ENCODE assay signal across 8 cellular contexts in genomic region chr9:136849038-136849959, GRCh38. TPM values are rescaled to one million over a fixed set of nuclear protein-coding genes. Genes with fewer than 3 reads are reported as not detected.
DNase-seq lines count a peak whose midpoint lies in the region; TF ChIP-seq lines count a peak whose summit lies in the region.

PHPT1 (plus strand) TSS chr9:136849409; CDS start chr9:136849431, 22 bp downstream.

- H3K4me1 Mint-ChIP-seq in activated naive CD4-positive, alpha-beta T cell treated with anti-CD3 and anti-CD28 coated beads for 36 hours (ENCODE audit: low read depth), result peaks cover 14% of the 10 kb centered on the region

- H3K27ac Mint-ChIP-seq in activated naive CD4-positive, alpha-beta T cell treated with anti-CD3 and anti-CD28 coated beads for 36 hours, result peak within 1 kb of the TSS; percentile 95

- H3K27me3 ChIP-seq in neuron (ENCODE audit: insufficient read depth, low read length) (no peaks in the 10 kb centered on the region), subcutaneous abdominal adipose tissue (ENCODE audit: control insufficient read depth in 5 of 5, insufficient read depth in 4 of 5, low read length in 5 of 5) (peaks cover 3 to 18% (median 17%) of the 10 kb centered on the region in 5 donors)

- H3K36me3 ChIP-seq in neuron (ENCODE audit: insufficient read depth, low read length) (peaks cover 12% of the 10 kb centered on the region), subcutaneous abdominal adipose tissue (ENCODE audit: control insufficient read depth in 5 of 5, insufficient read depth in 5 of 5, low read length in 5 of 5) (peaks cover 0 to 13% (median 3%) of the 10 kb centered on the region in 5 donors)

- H3K4me3 Mint-ChIP-seq in activated naive CD4-positive, alpha-beta T cell treated with anti-CD3 and anti-CD28 coated beads for 36 hours, result peak within 1 kb of the TSS; percentile 93

- H2AFZ ChIP-seq in neuron (ENCODE audit: low read depth, low read length), result no peak within 1 kb of the TSS

- H3K9me3 ChIP-seq in neuron (ENCODE audit: low read length) (no peaks in the 10 kb centered on the region), subcutaneous abdominal adipose tissue (ENCODE audit: control insufficient read depth in 5 of 5, low read length in 5 of 5) (no peaks in the 10 kb centered on the region)

- no peak for TF ChIP-seq CTCF in HFF-Myc (IDR thresholded peaks at IDR 0.05; ENCODE audit: low read depth, low read length, missing control alignments)

- H3K9me3 Mint-ChIP-seq in activated naive CD4-positive, alpha-beta T cell treated with anti-CD3 and anti-CD28 coated beads for 36 hours, result no peaks in the 10 kb centered on the region

- intact Hi-C loops in activated naive CD4-positive, alpha-beta T cell treated with anti-CD3 and anti-CD28 coated beads for 36 hours (cut with micrococcal nuclease), result loop anchor here (1.0 to 2.0 kb wide), 7 partner anchors 17 to 366 kb away; partner anchors contain the start of genes EDF1, RABL6, SEC16A and TMEM141

- H3K4me1 ChIP-seq in neuron (ENCODE audit: insufficient read depth, low read length), result peaks cover 16% of the 10 kb centered on the region
- peaks cover 2 to 54% (median 31%) of the 10 kb centered on the region in 5 donors for H3K4me1 ChIP-seq in subcutaneous abdominal adipose tissue (ENCODE audit: control insufficient read depth in 5 of 5, insufficient read depth in 5 of 5, low read length in 5 of 5)

- CTCF ChIA-PET in activated naive CD4-positive, alpha-beta T cell treated with anti-CD3 and anti-CD28 coated beads for 36 hours (lab: Charles Lee), result no interaction called here

- H3K27ac ChIP-seq in subcutaneous abdominal adipose tissue (ENCODE audit: low read depth, low read length), result peak within 1 kb of the TSS; percentile 74

- peaks cover 2% of the 10 kb centered on the region for H3K36me3 Mint-ChIP-seq in activated naive CD4-positive, alpha-beta T cell treated with anti-CD3 and anti-CD28 coated beads for 36 hours (ENCODE audit: low read depth)

- DNase-seq in GM03348 (ENCODE audit: low spot score) (peak; percentile 100), HFF-Myc (ENCODE audit: extremely low read depth, low read depth) (peak; percentile 97), NAMALWA (ENCODE audit: low spot score) (peak; percentile 97), SK-N-DZ (ENCODE audit: low spot score) (peak; percentile 99), foreskin melanocyte (peak; percentile 97)
- peak; percentile 99 for DNase-seq in activated naive CD4-positive, alpha-beta T cell treated with anti-CD3 and anti-CD28 coated beads for 36 hours

- H3K4me3 ChIP-seq in HFF-Myc (replicated peaks; ENCODE audit: low read depth, low read length) (peak within 1 kb of the TSS; percentile 75), neuron (ENCODE audit: low read length) (peak within 1 kb of the TSS; percentile 81), subcutaneous abdominal adipose tissue (ENCODE audit: low read depth in 1 of 5, low read length in 5 of 5) (peak within 1 kb of the TSS; percentile 84 to 96 (median 91))

- peak within 1 kb of the TSS in 4 of 5 donors; percentile 64 to 87 (median 76) for H3K9ac ChIP-seq in subcutaneous abdominal adipose tissue (ENCODE audit: low read length in 5 of 5)

- peaks cover 18% of the 10 kb centered on the region for H3K27me3 Mint-ChIP-seq in activated naive CD4-positive, alpha-beta T cell treated with anti-CD3 and anti-CD28 coated beads for 36 hours (ENCODE audit: low read depth)

RNA-seq across cellular contexts. Expression of gene PHPT1, which starts in this region (rescaled TPM):
- polyA plus RNA-seq in SK-N-DZ (2014; cell fraction: cytosol; rRNA removed), result 83.9 and 129 TPM in 2 replicates
- polyA plus RNA-seq in SK-N-DZ (2014; cell fraction: nucleus; rRNA removed), result 114 and 184 TPM in 2 replicates
- total RNA-seq in activated naive CD4-positive, alpha-beta T cell treated with anti-CD3 and anti-CD28 coated beads for 36 hours, result 100 to 1,000 TPM; 110 to 116 TPM

Comparison
In these comparisons a context has a peak if more than half of its experiments do, and no peak if none do; other contexts are left out.
1. Peak in every context shown above with its lines: DNase-seq, H3K4me3 ChIP-seq and H3K27ac ChIP-seq.